In the genomic region with DNA sequence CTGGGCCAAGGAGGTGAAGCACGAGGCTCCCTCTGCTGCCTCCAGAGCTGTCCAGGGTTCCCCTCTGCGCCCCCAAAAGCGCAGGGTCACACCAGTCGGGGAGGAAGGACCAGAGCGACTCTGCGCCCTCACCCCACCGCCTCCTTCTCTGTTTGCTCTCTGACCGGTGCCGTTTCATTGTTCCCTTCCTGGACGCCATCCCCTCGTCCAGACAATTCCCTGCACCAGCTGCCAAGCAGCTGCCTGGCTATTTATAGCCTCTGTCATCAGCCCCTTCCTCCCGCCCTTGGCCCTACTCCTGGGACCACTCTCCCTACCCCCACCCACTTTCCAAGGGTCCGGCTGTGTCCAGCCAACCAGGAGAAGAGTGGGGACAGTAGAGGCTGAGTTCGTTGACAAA, we compare ENCODE assay signal across 11 cellular contexts.
DNase-seq lines count a peak whose midpoint lies in the region; ATAC-seq and TF ChIP-seq lines count a peak whose summit lies in the region.
"Had no signal": no experiment of that assay in that cellular context is flagged by ENCODE, and none has a peak within 500 bp of the region (broad histone marks: within the 10 kb centered on the region; RNA-seq: fewer than 3 reads in every experiment).

No MANE protein-coding gene starts in this region.

- H3K27ac Mint-ChIP-seq in activated naive CD8-positive, alpha-beta T cell treated with anti-CD3 and anti-CD28 coated beads, Interleukin-2, amount 50 U/mL, for 24 hours, result no peak overlapping the region
- H3K27ac Mint-ChIP-seq: activated CD4-positive, alpha-beta memory T cell treated with anti-CD3 and anti-CD28 coated beads for 36 hours had no signal

- H3K36me3 Mint-ChIP-seq in activated naive CD8-positive, alpha-beta T cell treated with anti-CD3 and anti-CD28 coated beads, Interleukin-2, amount 50 U/mL, for 24 hours (ENCODE audit: low read depth), result no peaks in the 10 kb centered on the region
- H3K36me3 Mint-ChIP-seq: activated CD4-positive, alpha-beta memory T cell treated with anti-CD3 and anti-CD28 coated beads for 36 hours; natural killer cell had no signal

- H3K4me3 ChIP-seq in cardiac muscle cell (no peak overlapping the region), fibroblast of the aortic adventitia (ENCODE audit: low read depth, low read length) (peak overlapping the region; percentile 62), neuronal stem cell (ENCODE audit: low read length in 2 of 2) (no peak overlapping the region), brain microvascular endothelial cell (ENCODE audit: low read depth, low read length) (no peak overlapping the region)

- no peak overlapping the region for H4K8ac ChIP-seq in neuronal stem cell (ENCODE audit: low read depth, low read length)

- peaks cover 10% of the 10 kb centered on the region for H3K27me3 Mint-ChIP-seq in activated naive CD8-positive, alpha-beta T cell treated with anti-CD3 and anti-CD28 coated beads, Interleukin-2, amount 50 U/mL, for 24 hours

- peak overlapping the region; percentile 65 for H2BK12ac ChIP-seq in neuronal stem cell (ENCODE audit: low read length)

- no peak overlapping the region for H2BK120ac ChIP-seq in neuronal stem cell (ENCODE audit: low read depth, low read length)

- H3K4me3 Mint-ChIP-seq in activated naive CD8-positive, alpha-beta T cell treated with anti-CD3 and anti-CD28 coated beads, Interleukin-2, amount 50 U/mL, for 24 hours, result no peak overlapping the region
- H3K4me3 Mint-ChIP-seq: activated CD4-positive, alpha-beta memory T cell treated with anti-CD3 and anti-CD28 coated beads for 36 hours; natural killer cell had no signal

- in situ Hi-C loops in brain microvascular endothelial cell (cut with HindIII; ENCODE audit: low pct_ligation_motif_present, low sequenced_read_pairs), result no loop called here

- no peak overlapping the region for H3K23ac ChIP-seq in neuronal stem cell (ENCODE audit: low read depth, low read length, poor library complexity)

- no peak overlapping the region for H2BK5ac ChIP-seq in neuronal stem cell (ENCODE audit: low read length)

- H3K4me2 ChIP-seq in neuronal stem cell (ENCODE audit: insufficient read depth, low read length, poor library complexity, severe bottlenecking), result no peak overlapping the region

- WGBS in neuronal stem cell (ENCODE audit: extremely low coverage in 2 of 2, insufficient read length in 2 of 2, insufficient replicate concordance in 1 of 2), 2 donors, result no CpG with 5 or more reads among the region's 14 CpGs

- peak overlapping the region; percentile 89 for H2AK5ac ChIP-seq in neuronal stem cell (ENCODE audit: low read depth, low read length)

- H3K4ac ChIP-seq in neuronal stem cell (ENCODE audit: low read length), result no peak overlapping the region

- H3K79me1 ChIP-seq in neuronal stem cell (ENCODE audit: low read depth, low read length), result no peaks in the 10 kb centered on the region

- no peaks in the 10 kb centered on the region for H3K9me3 ChIP-seq in cardiac muscle cell (ENCODE audit: low read depth)
- no peaks in the 10 kb centered on the region for H3K9me3 ChIP-seq in neuronal stem cell (replicated peaks in 1 of 2; ENCODE audit: control insufficient read depth in 2 of 2, insufficient read depth in 1 of 2, low read depth in 1 of 2, low read length in 2 of 2)

- TF ChIP-seq CTCF in cardiac muscle cell (IDR thresholded peaks at IDR 0.05; ENCODE audit: low read depth, low read length) (no peak), fibroblast of the aortic adventitia (IDR thresholded peaks at IDR 0.05; ENCODE audit: insufficient read depth, low read length) (no peak), brain microvascular endothelial cell (IDR thresholded peaks at IDR 0.05; ENCODE audit: low read depth, low read length, missing control alignments) (no peak)

- H3K4me1 ChIP-seq in cardiac muscle cell (ENCODE audit: low read depth), result peaks cover 7% of the 10 kb centered on the region
- peaks cover 5 to 9% of the 10 kb centered on the region in 2 donors for H3K4me1 ChIP-seq in neuronal stem cell (ENCODE audit: control insufficient read depth in 2 of 2, insufficient read depth in 1 of 2, low read depth in 1 of 2, low read length in 2 of 2)

- peak overlapping the region; percentile 72 for H3K18ac ChIP-seq in neuronal stem cell (ENCODE audit: low read length)

- DNase-seq in cardiac muscle cell (ENCODE audit: low read depth in 1 of 2, low spot score in 1 of 2) (peak; percentile 45 to 68), Right ventricle myocardium inferior (ENCODE audit: missing footprints) (no peak), fibroblast of the aortic adventitia (ENCODE audit: low read depth) (peak; percentile 53), neuronal stem cell (ENCODE audit: low spot score) (no peak), T-helper 9 cell (no peak), HCEC 1CT (no peak), brain microvascular endothelial cell (no peak)
- no peak for DNase-seq in activated naive CD8-positive, alpha-beta T cell treated with anti-CD3 and anti-CD28 coated beads, Interleukin-2, amount 50 U/mL, for 24 hours
- DNase-seq: activated CD4-positive, alpha-beta memory T cell treated with anti-CD3 and anti-CD28 coated beads for 36 hours; DMS79 treated with DMSO at 0.1 percent for 48 hours; natural killer cell had no signal

- peak overlapping the region; percentile 64 for H2AFZ ChIP-seq in neuronal stem cell (ENCODE audit: low read length)

- H3K9ac ChIP-seq in neuronal stem cell (ENCODE audit: low read depth, low read length, poor library complexity), result no peak overlapping the region

- H3K4me1 Mint-ChIP-seq in activated naive CD8-positive, alpha-beta T cell treated with anti-CD3 and anti-CD28 coated beads, Interleukin-2, amount 50 U/mL, for 24 hours, result no peaks in the 10 kb centered on the region

- peak overlapping the region; percentile 73 for H2BK15ac ChIP-seq in neuronal stem cell (ENCODE audit: low read length)

- no peak for ATAC-seq in Right ventricle myocardium inferior
- no peak for ATAC-seq in activated naive CD8-positive, alpha-beta T cell treated with anti-CD3 and anti-CD28 coated beads, Interleukin-2, amount 50 U/mL, for 24 hours
- ATAC-seq: natural killer cell had no signal

- no peaks in the 10 kb centered on the region for H3K9me3 Mint-ChIP-seq in activated naive CD8-positive, alpha-beta T cell treated with anti-CD3 and anti-CD28 coated beads, Interleukin-2, amount 50 U/mL, for 24 hours
- H3K9me3 Mint-ChIP-seq: activated CD4-positive, alpha-beta memory T cell treated with anti-CD3 and anti-CD28 coated beads for 36 hours; natural killer cell had no signal

- no peak overlapping the region for H4K91ac ChIP-seq in neuronal stem cell (ENCODE audit: low read depth, low read length, poor library complexity)

- H3K27ac ChIP-seq in cardiac muscle cell, result peak overlapping the region; percentile 75
- H3K27ac ChIP-seq in neuronal stem cell (replicated peaks; ENCODE audit: low read length), result no peak overlapping the region
- H3K27ac ChIP-seq in brain microvascular endothelial cell, result no peak overlapping the region

- H3K36me3 ChIP-seq in cardiac muscle cell (no peaks in the 10 kb centered on the region), neuronal stem cell (replicated peaks in 1 of 2; ENCODE audit: control insufficient read depth in 2 of 2, insufficient read depth in 2 of 2, low read length in 2 of 2) (no peaks in the 10 kb centered on the region), brain microvascular endothelial cell (replicated peaks) (no peaks in the 10 kb centered on the region)

- no peaks in the 10 kb centered on the region for H3K27me3 ChIP-seq in cardiac muscle cell
- peaks cover 0 to 3% (median 0%) of the 10 kb centered on the region in 3 experiments for H3K27me3 ChIP-seq in neuronal stem cell (ENCODE audit: control insufficient read depth in 3 of 3, insufficient read depth in 3 of 3, low read depth in 1 of 3, low read length in 3 of 3)
- no peaks in the 10 kb centered on the region for H3K27me3 ChIP-seq in brain microvascular endothelial cell (replicated peaks)

- intact Hi-C loops in Right ventricle myocardium inferior (cut with DNase I), result no loop called here

- no peak overlapping the region for H3K14ac ChIP-seq in neuronal stem cell (ENCODE audit: low read length)

Comparison
In these comparisons a context has a peak if more than half of its experiments do, and no peak if none do; other contexts are left out.
1. DNase-seq: peak in cardiac muscle cell (2 of 2) and fibroblast of the aortic adventitia (single experiment); none in Right ventricle myocardium inferior (single experiment), neuronal stem cell (single experiment), activated naive CD8-positive, alpha-beta T cell treated with anti-CD3 and anti-CD28 coated beads, Interleukin-2, amount 50 U/mL, for 24 hours (single experiment), T-helper 9 cell (single experiment), HCEC 1CT (single experiment) and brain microvascular endothelial cell (single experiment).